10 cellular contexts compared by ENCODE assay signal in genomic region chr19:8397291-8397690, GRCh38. TPM values are rescaled to one million over a fixed set of nuclear protein-coding genes. Genes with fewer than 3 reads are reported as not detected.
DNase-seq lines count a peak whose midpoint lies in the region; ATAC-seq and TF ChIP-seq lines count a peak whose summit lies in the region.
"Had no signal": no experiment of that assay in that cellular context is flagged by ENCODE, and none has a peak within 500 bp of the region (broad histone marks: within the 10 kb centered on the region; RNA-seq: fewer than 3 reads in every experiment).

No MANE protein-coding gene starts in this region.

- H3K9me3 Mint-ChIP-seq in activated T-cell treated with anti-CD3 and anti-CD28 coated beads, Interleukin-2, amount 50 U/mL, for 72 hours = no peaks in the 10 kb centered on the region
- no peaks in the 10 kb centered on the region for H3K9me3 Mint-ChIP-seq in activated CD8-positive, alpha-beta T cell treated with anti-CD3 and anti-CD28 coated beads for 36 hours

- intact Hi-C loops in activated CD8-positive, alpha-beta T cell treated with anti-CD3 and anti-CD28 coated beads for 36 hours (cut with micrococcal nuclease) = no loop called here

- peaks cover 2 to 3% of the 10 kb centered on the region in 2 donors for H3K36me3 Mint-ChIP-seq in activated T-cell treated with anti-CD3 and anti-CD28 coated beads, Interleukin-2, amount 50 U/mL, for 72 hours (ENCODE audit: insufficient read depth in 2 of 2)
- H3K36me3 Mint-ChIP-seq in activated CD8-positive, alpha-beta T cell treated with anti-CD3 and anti-CD28 coated beads for 36 hours (ENCODE audit: low read depth) = peaks cover 9% of the 10 kb centered on the region

- no peak overlapping the region for H3K9ac ChIP-seq in smooth muscle cell (ENCODE audit: low read depth)

- H3F3A ChIP-seq in smooth muscle cell (ENCODE audit: low read depth) = no peaks in the 10 kb centered on the region

- H2AFZ ChIP-seq in smooth muscle cell (ENCODE audit: low read depth) = no peak overlapping the region

- peaks cover 92% of the 10 kb centered on the region for H4K20me1 ChIP-seq in smooth muscle cell (ENCODE audit: low read depth)

- H3K4me1 Mint-ChIP-seq in activated T-cell treated with anti-CD3 and anti-CD28 coated beads, Interleukin-2, amount 50 U/mL, for 72 hours (ENCODE audit: low read depth) = peaks cover 22% of the 10 kb centered on the region
- peaks cover 28% of the 10 kb centered on the region for H3K4me1 Mint-ChIP-seq in activated CD8-positive, alpha-beta T cell treated with anti-CD3 and anti-CD28 coated beads for 36 hours (ENCODE audit: low read depth)

- no peak overlapping the region for H3K4me2 ChIP-seq in smooth muscle cell

- WGBS in smooth muscle cell (ENCODE audit: low lambda C conversion rate) = 71% methylated on average over 6 of the region's 7 CpGs

- H3K4me3 ChIP-seq in smooth muscle cell = no peak overlapping the region
- H3K4me3 ChIP-seq: testis had no signal

- CTCF ChIA-PET in activated CD8-positive, alpha-beta T cell treated with anti-CD3 and anti-CD28 coated beads for 36 hours (lab: Charles Lee) = interaction anchor here (0.5 to 5.7 kb wide), 7 partner anchors 13 to 62 kb away, joined by 3 to 46 read pairs (median 3); no protein-coding TSS in a partner anchor

- no peak for DNase-seq in activated T-cell treated with anti-CD3 and anti-CD28 coated beads, Interleukin-2, amount 50 U/mL, for 72 hours
- no peak for DNase-seq in activated T-cell treated with anti-CD3 and anti-CD28 coated beads, Interleukin-2, amount 50 U/mL, for 1 hour
- no peak for DNase-seq in activated CD8-positive, alpha-beta T cell treated with anti-CD3 and anti-CD28 coated beads for 36 hours
- no peak for DNase-seq in epithelial cell of prostate (ENCODE audit: low read depth, low spot score)
- no peak for DNase-seq in smooth muscle cell (lab: John Stamatoyannopoulos, UW; ENCODE audit: unreplicated experiment)
- no peak for DNase-seq in NCI-H2107 treated with DMSO at 0.1 percent for 48 hours (lab: John Stamatoyannopoulos, UW; ENCODE audit: unreplicated experiment)
- no peak for DNase-seq in NCI-H128 (lab: John Stamatoyannopoulos, UW; ENCODE audit: unreplicated experiment)
- DNase-seq: GDM1 had no signal

- ATAC-seq in activated T-cell treated with anti-CD3 and anti-CD28 coated beads, Interleukin-2, amount 50 U/mL, for 72 hours (replicated peaks in 1 of 2) = no peak
- no peak for ATAC-seq in activated CD8-positive, alpha-beta T cell treated with anti-CD3 and anti-CD28 coated beads for 36 hours
- no peak for ATAC-seq in HG02970 (IDR thresholded peaks at IDR 0.05; ENCODE audit: low FRiP score, unreplicated experiment)

- H3K9me3 ChIP-seq in smooth muscle cell (replicated peaks; ENCODE audit: low read depth) = no peaks in the 10 kb centered on the region
- H3K9me3 ChIP-seq: testis had no signal

- H3K27me3 ChIP-seq in smooth muscle cell (ENCODE audit: low read depth) = no peaks in the 10 kb centered on the region
- H3K27me3 ChIP-seq: testis had no signal

- no peaks in the 10 kb centered on the region for H3K36me3 ChIP-seq in smooth muscle cell (ENCODE audit: low read depth)

- POLR2A ChIA-PET in activated CD8-positive, alpha-beta T cell treated with anti-CD3 and anti-CD28 coated beads for 36 hours (lab: Charles Lee) = interaction anchor here (1.0 kb wide), 1 partner anchor 35 kb away, joined by 3 read pairs; no protein-coding TSS in a partner anchor

- H3K27ac ChIP-seq in epithelial cell of prostate (peak overlapping the region; percentile 6), smooth muscle cell (ENCODE audit: low read depth) (peak overlapping the region; percentile 3)
- H3K27ac ChIP-seq: testis had no signal

- H3K4me1 ChIP-seq in smooth muscle cell (ENCODE audit: low read depth) = no peaks in the 10 kb centered on the region

- H3K79me2 ChIP-seq in smooth muscle cell (ENCODE audit: low read depth) = peaks cover 69% of the 10 kb centered on the region

- TF ChIP-seq CTCF in activated CD8-positive, alpha-beta T cell treated with anti-CD3 and anti-CD28 coated beads for 36 hours (IDR thresholded peaks at IDR 0.05) = no peak
- TF ChIP-seq CTCF in smooth muscle cell (IDR thresholded peaks at IDR 0.05; ENCODE audit: borderline replicate concordance, insufficient read depth, poor library complexity, severe bottlenecking) = no peak

- H3K27ac Mint-ChIP-seq in activated T-cell treated with anti-CD3 and anti-CD28 coated beads, Interleukin-2, amount 50 U/mL, for 72 hours = peak overlapping the region; percentile 84
- peak overlapping the region; percentile 70 for H3K27ac Mint-ChIP-seq in activated CD8-positive, alpha-beta T cell treated with anti-CD3 and anti-CD28 coated beads for 36 hours

- no peak overlapping the region for H3K4me3 Mint-ChIP-seq in activated T-cell treated with anti-CD3 and anti-CD28 coated beads, Interleukin-2, amount 50 U/mL, for 72 hours
- no peak overlapping the region for H3K4me3 Mint-ChIP-seq in activated CD8-positive, alpha-beta T cell treated with anti-CD3 and anti-CD28 coated beads for 36 hours

- no peaks in the 10 kb centered on the region for H3K27me3 Mint-ChIP-seq in activated T-cell treated with anti-CD3 and anti-CD28 coated beads, Interleukin-2, amount 50 U/mL, for 72 hours (ENCODE audit: low read depth)
- no peaks in the 10 kb centered on the region for H3K27me3 Mint-ChIP-seq in activated CD8-positive, alpha-beta T cell treated with anti-CD3 and anti-CD28 coated beads for 36 hours

RNA-seq across cellular contexts. Expression of gene RAB11B, which starts 7.1 kb away (rescaled TPM):
- 10 to 100 TPM; 68.8 to 69.2 TPM for total RNA-seq in activated T-cell treated with anti-CD3 and anti-CD28 coated beads, Interleukin-2, amount 50 U/mL, for 72 hours
- 10 to 100 TPM; 74.3 to 77.4 TPM for total RNA-seq in activated CD8-positive, alpha-beta T cell treated with anti-CD3 and anti-CD28 coated beads for 36 hours
- total RNA-seq in smooth muscle cell = 12.9 and 28.9 TPM in 2 replicates
- polyA plus RNA-seq in smooth muscle cell = 137 and 148 TPM in 2 replicates

RNA-seq across cellular contexts. Expression of gene MARCHF2, which starts 15.8 kb away (rescaled TPM):
- total RNA-seq in activated T-cell treated with anti-CD3 and anti-CD28 coated beads, Interleukin-2, amount 50 U/mL, for 72 hours = 10 to 100 TPM; 12.1 to 13.0 TPM
- total RNA-seq in activated CD8-positive, alpha-beta T cell treated with anti-CD3 and anti-CD28 coated beads for 36 hours = 1 to 10 TPM; 8.0 to 8.6 TPM
- total RNA-seq in smooth muscle cell = 22.2 and 22.5 TPM in 2 replicates
- 24.4 and 32.5 TPM in 2 replicates for polyA plus RNA-seq in smooth muscle cell

RNA-seq across cellular contexts. Expression of gene ANGPTL4, which starts 33.3 kb away (rescaled TPM):
- total RNA-seq in activated T-cell treated with anti-CD3 and anti-CD28 coated beads, Interleukin-2, amount 50 U/mL, for 72 hours = 1 to 10 TPM in 1 of 2 donors, under 1 TPM in 1; 0.89 to 5.0 TPM
- 10 to 100 TPM; 26.8 to 27.8 TPM for total RNA-seq in activated CD8-positive, alpha-beta T cell treated with anti-CD3 and anti-CD28 coated beads for 36 hours
- total RNA-seq in smooth muscle cell = 9.4 and 10.2 TPM in 2 replicates
- 18.7 and 23.9 TPM in 2 replicates for polyA plus RNA-seq in smooth muscle cell

RNA-seq across cellular contexts. Expression of gene HNRNPM, which starts 47.5 kb away (rescaled TPM):
- total RNA-seq in activated T-cell treated with anti-CD3 and anti-CD28 coated beads, Interleukin-2, amount 50 U/mL, for 72 hours = 100 to 1,000 TPM; 168 to 183 TPM
- total RNA-seq in activated CD8-positive, alpha-beta T cell treated with anti-CD3 and anti-CD28 coated beads for 36 hours = 100 to 1,000 TPM; 242 to 254 TPM
- total RNA-seq in smooth muscle cell = 44.3 and 54.9 TPM in 2 replicates
- polyA plus RNA-seq in smooth muscle cell = 143 and 156 TPM in 2 replicates

RNA-seq across cellular contexts. Expression of gene KANK3, which starts 54.2 kb away (rescaled TPM):
- 1 to 10 TPM in 1 of 2 donors, under 1 TPM in 1; 0.99 to 1.6 TPM for total RNA-seq in activated T-cell treated with anti-CD3 and anti-CD28 coated beads, Interleukin-2, amount 50 U/mL, for 72 hours
- 1 to 10 TPM; 3.6 TPM for total RNA-seq in activated CD8-positive, alpha-beta T cell treated with anti-CD3 and anti-CD28 coated beads for 36 hours
- total RNA-seq in smooth muscle cell = 0.40 and 1.2 TPM in 2 replicates
- polyA plus RNA-seq in smooth muscle cell = 1.3 and 2.4 TPM in 2 replicates
